In the genomic region with DNA sequence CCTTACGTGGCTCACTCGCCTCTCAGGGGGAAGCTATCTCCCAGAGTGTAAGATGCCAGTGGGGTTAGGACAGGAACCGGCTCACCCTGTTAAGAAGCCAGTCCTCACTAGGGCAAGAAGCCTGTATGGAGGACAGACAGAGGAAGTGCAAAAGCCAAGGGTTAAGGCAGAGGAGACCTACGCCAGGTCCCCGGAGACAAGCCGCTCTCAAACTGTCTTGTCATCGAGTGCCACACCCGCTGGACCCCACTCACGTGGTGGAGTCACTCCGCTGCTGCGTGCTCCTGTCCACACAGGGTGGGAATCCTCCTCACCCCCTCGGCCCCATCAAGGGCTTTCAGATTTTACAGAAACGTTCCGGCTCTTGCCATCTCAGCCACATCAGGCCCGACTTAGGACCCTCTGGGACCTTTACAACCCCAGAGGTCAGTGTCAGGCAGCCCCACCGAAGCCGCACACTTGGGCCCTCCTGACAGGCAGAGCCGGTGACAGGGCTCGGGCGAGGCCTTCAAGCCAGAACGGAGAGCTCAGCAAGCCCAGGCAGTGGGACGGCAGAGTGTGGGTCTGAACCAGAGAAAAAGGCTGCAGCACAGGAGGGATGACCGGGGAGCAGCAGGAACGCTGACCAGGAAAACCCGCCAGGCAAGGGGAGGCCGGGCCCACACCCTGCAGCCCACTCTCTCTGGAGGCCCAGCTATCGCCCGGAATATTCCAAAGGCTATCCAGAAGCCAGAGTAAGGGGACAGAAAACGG, we compare ENCODE assay signal across 11 cellular contexts.
DNase-seq lines count a peak whose midpoint lies in the region; ATAC-seq and TF ChIP-seq lines count a peak whose summit lies in the region.
"Had no signal": no experiment of that assay in that cellular context is flagged by ENCODE, and none has a peak within 500 bp of the region (broad histone marks: within the 10 kb centered on the region; RNA-seq: fewer than 3 reads in every experiment).

No MANE protein-coding gene starts in this region.

- intact Hi-C loops in body of pancreas (cut with DNase I) = no loop called here
- intact Hi-C loops in gastrocnemius medialis (cut with DNase I; ENCODE audit: low total_unique reads) = no loop called here

- H3K4me3 ChIP-seq in BLaER1 treated with 17β-estradiol and CSF1 and Interleukin-3, amounts not matched to agents 10 nM and 100 nM = no peak overlapping the region
- H3K4me3 ChIP-seq in body of pancreas (no peak overlapping the region), gastrocnemius medialis (peak overlapping the region; percentile 13 to 32 (median 14))

- WGBS in body of pancreas, 2 donors = 85 to 91% methylated on average over 23 to 29 of the region's 29 CpGs

- peaks cover 39 to 60% (median 54%) of the 10 kb centered on the region in 10 experiments for H3K4me1 ChIP-seq in BLaER1 treated with 17β-estradiol and CSF1 and Interleukin-3, amounts not matched to agents 10 nM and 100 nM
- H3K4me1 ChIP-seq in body of pancreas (peaks cover 31% of the 10 kb centered on the region), gastrocnemius medialis (peaks cover 29 to 39% of the 10 kb centered on the region in 2 donors)

- TF ChIP-seq POLR2A in body of pancreas (IDR thresholded peaks at IDR 0.05) = no peak
- TF ChIP-seq POLR2A in gastrocnemius medialis (IDR thresholded peaks at IDR 0.05) = no peak

- ATAC-seq in body of pancreas (no peak), gastrocnemius medialis (peak; percentile 22 to 29), GM21825 (IDR thresholded peaks at IDR 0.05; ENCODE audit: unreplicated experiment) (no peak), GM19463 (IDR thresholded peaks at IDR 0.05; ENCODE audit: unreplicated experiment) (no peak), HG03097 (IDR thresholded peaks at IDR 0.05; ENCODE audit: low FRiP score, unreplicated experiment) (no peak)

- peaks cover 0 to 10% (median 4%) of the 10 kb centered on the region in 11 experiments; a peak in 5 of 22 replicates for H3K36me3 ChIP-seq in BLaER1 treated with 17β-estradiol and CSF1 and Interleukin-3, amounts not matched to agents 10 nM and 100 nM
- H3K36me3 ChIP-seq in body of pancreas (replicated peaks in 1 of 2; ENCODE audit: insufficient read depth in 1 of 2, low read depth in 2 of 2) (no peaks in the 10 kb centered on the region), gastrocnemius medialis (no peaks in the 10 kb centered on the region)

- H3K27ac ChIP-seq in BLaER1 treated with 17β-estradiol and CSF1 and Interleukin-3, amounts not matched to agents 10 nM and 100 nM = peak overlapping the region in 7 of 11 experiments; percentile 23 to 60 (median 43); a peak in 11 of 22 replicates
- H3K27ac ChIP-seq in body of pancreas (peak overlapping the region in 3 of 4 donors; percentile 3 to 67 (median 8)), gastrocnemius medialis (peak overlapping the region; percentile 74 to 82 (median 80))

- peaks cover 0 to 52% (median 23%) of the 10 kb centered on the region in 11 experiments; a peak in 15 of 22 replicates for H4K20me1 ChIP-seq in BLaER1 treated with 17β-estradiol and CSF1 and Interleukin-3, amounts not matched to agents 10 nM and 100 nM

- DNase-seq in body of pancreas (no peak), iPS-NIHi11 (ENCODE audit: low spot score) (peak; percentile 10), gastrocnemius medialis (no peak), hypothalamus (lab: John Stamatoyannopoulos, UW) (no peak)
- DNase-seq: activated CD4-positive, alpha-beta T cell treated with anti-CD3 and anti-CD28 coated beads, Interleukin-2, amount 50 U/mL, for 4 hours; CD4-positive, CD25-positive, alpha-beta regulatory T cell; NCI-H1694 had no signal

- H3K9me3 ChIP-seq in BLaER1 treated with 17β-estradiol and CSF1 and Interleukin-3, amounts not matched to agents 10 nM and 100 nM (replicated peaks in 1 of 11) = peaks cover 0 to 19% (median 4%) of the 10 kb centered on the region in 11 experiments; a peak in 14 of 22 replicates
- no peaks in the 10 kb centered on the region for H3K9me3 ChIP-seq in body of pancreas
- no peaks in the 10 kb centered on the region for H3K9me3 ChIP-seq in gastrocnemius medialis

- peak overlapping the region in 7 of 11 experiments; percentile 5 to 37 (median 22); a peak in 9 of 22 replicates for H3K9ac ChIP-seq in BLaER1 treated with 17β-estradiol and CSF1 and Interleukin-3, amounts not matched to agents 10 nM and 100 nM

- H3K4me2 ChIP-seq in BLaER1 treated with 17β-estradiol and CSF1 and Interleukin-3, amounts not matched to agents 10 nM and 100 nM = peak overlapping the region; percentile 24 to 75 (median 67)

- no peaks in the 10 kb centered on the region for H3K27me3 ChIP-seq in BLaER1 treated with 17β-estradiol and CSF1 and Interleukin-3, amounts not matched to agents 10 nM and 100 nM
- no peaks in the 10 kb centered on the region for H3K27me3 ChIP-seq in body of pancreas
- no peaks in the 10 kb centered on the region for H3K27me3 ChIP-seq in gastrocnemius medialis

- TF ChIP-seq CTCF in body of pancreas (IDR thresholded peaks at IDR 0.05) (no peak), gastrocnemius medialis (IDR thresholded peaks at IDR 0.05 in 4 of 5, conservative IDR thresholded peaks at IDR 0.05 in 1 of 5) (no peak)

- in situ Hi-C loops in gastrocnemius medialis (cut with MboI; ENCODE audit: low sequenced_read_pairs in 4 of 4) = no loop called here

Comparison
In these comparisons a context has a peak if more than half of its experiments do, and no peak if none do; other contexts are left out.
1. H3K27ac ChIP-seq: peak in every context shown above with its lines; median percentile 80 in gastrocnemius medialis; 43 in BLaER1 treated with 17β-estradiol and CSF1 and Interleukin-3, amounts not matched to agents 10 nM and 100 nM; 8 in body of pancreas.
2. H3K4me3 ChIP-seq: peak in gastrocnemius medialis (4 of 4); none in BLaER1 treated with 17β-estradiol and CSF1 and Interleukin-3, amounts not matched to agents 10 nM and 100 nM (0 of 10) and body of pancreas (0 of 2).
3. ATAC-seq: peak in gastrocnemius medialis (2 of 2); none in body of pancreas (single experiment), GM21825 (single experiment), GM19463 (single experiment) and HG03097 (single experiment).